9 cellular contexts compared by ENCODE assay signal in genomic region chr2:134670955-134671354, GRCh38. TPM values are rescaled to one million over a fixed set of nuclear protein-coding genes. Genes with fewer than 3 reads are reported as not detected.
A peak's percentile ranks its signal among the peaks of the same experiment; 100 is the strongest.
DNase-seq lines count a peak whose midpoint lies in the region; ATAC-seq and TF ChIP-seq lines count a peak whose summit lies in the region.
"Had no signal": no experiment of that assay in that cellular context is flagged by ENCODE, and none has a peak within 500 bp of the region (broad histone marks: within the 10 kb centered on the region; RNA-seq: fewer than 3 reads in every experiment).

No MANE protein-coding gene starts in this region.

- peaks cover 65% of the 10 kb centered on the region for H3K4me1 Mint-ChIP-seq in Calu3 (ENCODE audit: low read depth, unreplicated experiment)
- H3K4me1 Mint-ChIP-seq in activated naive CD8-positive, alpha-beta T cell treated with anti-CD3 and anti-CD28 coated beads, Interleukin-2, amount 10 ng/mL, durations not matched to agents 7 days and 5 days: peaks cover 45% of the 10 kb centered on the region
- peaks cover 51 to 72% (median 59%) of the 10 kb centered on the region in 7 donors for H3K4me1 Mint-ChIP-seq in naive thymus-derived CD4-positive, alpha-beta T cell

- intact Hi-C loops in Calu3 (cut with micrococcal nuclease; ENCODE audit: unreplicated experiment): no loop called here
- intact Hi-C loops in naive thymus-derived CD4-positive, alpha-beta T cell (cut with micrococcal nuclease): loop anchor here (1.0 to 10.0 kb wide), 7 partner anchors 8 to 1074 kb away; partner anchors contain the start of genes CCNT2 (in 2 of the 2), UBXN4 (in 2 of the 2), RAB3GAP1 (in 1 of the 2) and TMEM163 (in 1 of the 2)

- no peaks in the 10 kb centered on the region for H3K27me3 ChIP-seq in naive thymus-derived CD4-positive, alpha-beta T cell (ENCODE audit: control insufficient read depth in 2 of 2, insufficient read depth in 2 of 2, low read length in 2 of 2)

- peak overlapping the region; percentile 60 for H3K27ac ChIP-seq in naive thymus-derived CD4-positive, alpha-beta T cell (ENCODE audit: low read depth, low read length)
- H3K27ac ChIP-seq: neutrophil had no signal

- peaks cover 54 to 61% of the 10 kb centered on the region in 2 donors for H3K4me1 ChIP-seq in naive thymus-derived CD4-positive, alpha-beta T cell (ENCODE audit: control insufficient read depth in 2 of 2, insufficient read depth in 2 of 2, low read length in 2 of 2)

- no peaks in the 10 kb centered on the region for H3K9me3 ChIP-seq in naive thymus-derived CD4-positive, alpha-beta T cell (ENCODE audit: control insufficient read depth in 2 of 3, low read length in 3 of 3)
- H3K9me3 ChIP-seq: neutrophil had no signal

- no TSS peak for BruUV-seq in Calu3 (replicated peaks; lab: Mats Ljungman, UMichigan)

- ATAC-seq in activated naive CD8-positive, alpha-beta T cell treated with anti-CD3 and anti-CD28 coated beads, Interleukin-2, amount 10 ng/mL, durations not matched to agents 7 days and 5 days (ENCODE audit: low read depth): no peak
- ATAC-seq in naive thymus-derived CD4-positive, alpha-beta T cell: no peak
- ATAC-seq in GM18861 (IDR thresholded peaks at IDR 0.05; ENCODE audit: unreplicated experiment): no peak

- DNase-seq in Calu3: peak; percentile 42
- peak; percentile 17 for DNase-seq in KBM-7
- peak; percentile 38 for DNase-seq in activated naive CD8-positive, alpha-beta T cell treated with anti-CD3 and anti-CD28 coated beads, Interleukin-2, amount 10 ng/mL, durations not matched to agents 7 days and 5 days
- no peak for DNase-seq in naive thymus-derived CD4-positive, alpha-beta T cell
- no peak for DNase-seq in AG08395 (ENCODE audit: low spot score)
- no peak for DNase-seq in NCI-H82 (lab: John Stamatoyannopoulos, UW)
- DNase-seq: NCI-H446 had no signal

- H3K4me3 ChIP-seq in naive thymus-derived CD4-positive, alpha-beta T cell (ENCODE audit: low read length): peak overlapping the region; percentile 43

- in situ Hi-C loops in KBM-7 (cut with MboI; ENCODE audit: low pct_unique_long_range_greater_than_20kb, low sequenced_read_pairs): no loop called here

- peak overlapping the region; percentile 38 for H3K4me3 Mint-ChIP-seq in Calu3 (ENCODE audit: low read depth, unreplicated experiment)
- peak overlapping the region; percentile 31 for H3K4me3 Mint-ChIP-seq in activated naive CD8-positive, alpha-beta T cell treated with anti-CD3 and anti-CD28 coated beads, Interleukin-2, amount 10 ng/mL, durations not matched to agents 7 days and 5 days
- H3K4me3 Mint-ChIP-seq in naive thymus-derived CD4-positive, alpha-beta T cell: peak overlapping the region; percentile 66 to 82 (median 70)

- peaks cover 5% of the 10 kb centered on the region for H3K36me3 Mint-ChIP-seq in Calu3 (ENCODE audit: insufficient read depth, unreplicated experiment)
- H3K36me3 Mint-ChIP-seq in activated naive CD8-positive, alpha-beta T cell treated with anti-CD3 and anti-CD28 coated beads, Interleukin-2, amount 10 ng/mL, durations not matched to agents 7 days and 5 days: no peaks in the 10 kb centered on the region
- H3K36me3 Mint-ChIP-seq in naive thymus-derived CD4-positive, alpha-beta T cell: peaks cover 0 to 2% (median 0%) of the 10 kb centered on the region in 5 donors

- POLR2A ChIA-PET in activated naive CD8-positive, alpha-beta T cell treated with anti-CD3 and anti-CD28 coated beads, Interleukin-2, amount 10 ng/mL, durations not matched to agents 7 days and 5 days (lab: Charles Lee): interaction anchor here (0.6 kb wide), 1 partner anchor 1815 kb away, joined by 8 read pairs; no protein-coding TSS in a partner anchor
- POLR2A ChIA-PET in naive thymus-derived CD4-positive, alpha-beta T cell (lab: Charles Lee): interaction anchor here (1.5 to 3.3 kb wide), 3 partner anchors 9 to 247 kb away, joined by 5 to 25 read pairs (median 14); no protein-coding TSS in a partner anchor

- no peaks in the 10 kb centered on the region for H3K27me3 Mint-ChIP-seq in Calu3 (ENCODE audit: unreplicated experiment)
- H3K27me3 Mint-ChIP-seq in activated naive CD8-positive, alpha-beta T cell treated with anti-CD3 and anti-CD28 coated beads, Interleukin-2, amount 10 ng/mL, durations not matched to agents 7 days and 5 days: peaks cover 58% of the 10 kb centered on the region
- H3K27me3 Mint-ChIP-seq in naive thymus-derived CD4-positive, alpha-beta T cell: peaks cover 0 to 31% (median 4%) of the 10 kb centered on the region in 5 donors

- CTCF ChIA-PET in Calu3 (lab: Charles Lee): interaction anchor here (0.5 to 1.1 kb wide), 3 partner anchors 10 to 220 kb away, joined by 3 to 4 read pairs (median 3); no protein-coding TSS in a partner anchor
- CTCF ChIA-PET in naive thymus-derived CD4-positive, alpha-beta T cell (lab: Charles Lee): interaction anchor here (0.6 to 1.5 kb wide), 2 partner anchors 9 to 184 kb away, joined by 3 to 5 read pairs; no protein-coding TSS in a partner anchor

- H3K36me3 ChIP-seq in naive thymus-derived CD4-positive, alpha-beta T cell (ENCODE audit: control insufficient read depth in 2 of 3, insufficient read depth in 3 of 3, low read length in 3 of 3): no peaks in the 10 kb centered on the region
- H3K36me3 ChIP-seq: neutrophil had no signal

- TF ChIP-seq CTCF in Calu3 (IDR thresholded peaks at IDR 0.05; ENCODE audit: unreplicated experiment): no peak

- H3K27ac Mint-ChIP-seq in Calu3 (ENCODE audit: unreplicated experiment): peak overlapping the region; percentile 82
- peak overlapping the region; percentile 53 for H3K27ac Mint-ChIP-seq in activated naive CD8-positive, alpha-beta T cell treated with anti-CD3 and anti-CD28 coated beads, Interleukin-2, amount 10 ng/mL, durations not matched to agents 7 days and 5 days
- peak overlapping the region; percentile 74 to 96 (median 89) for H3K27ac Mint-ChIP-seq in naive thymus-derived CD4-positive, alpha-beta T cell

- H3K9me3 Mint-ChIP-seq in Calu3 (ENCODE audit: low read depth, unreplicated experiment): no peaks in the 10 kb centered on the region
- H3K9me3 Mint-ChIP-seq in activated naive CD8-positive, alpha-beta T cell treated with anti-CD3 and anti-CD28 coated beads, Interleukin-2, amount 10 ng/mL, durations not matched to agents 7 days and 5 days: no peaks in the 10 kb centered on the region
- peaks cover 0 to 6% (median 0%) of the 10 kb centered on the region in 11 donors for H3K9me3 Mint-ChIP-seq in naive thymus-derived CD4-positive, alpha-beta T cell

RNA-seq across cellular contexts. Expression of gene TMEM163, which starts 47.8 kb away (rescaled TPM):
- total RNA-seq in Calu3 (2022): 2.5 and 3.5 TPM in 2 replicates
- under 1 TPM; 0.14 to 0.19 TPM for total RNA-seq in activated naive CD8-positive, alpha-beta T cell treated with anti-CD3 and anti-CD28 coated beads, Interleukin-2, amount 10 ng/mL, durations not matched to agents 7 days and 5 days
- under 1 TPM in 3 of 5 experiments, not detected in 2; 0.21 to 0.71 (median 0.39) TPM for total RNA-seq in naive thymus-derived CD4-positive, alpha-beta T cell
- polyA plus RNA-seq in naive thymus-derived CD4-positive, alpha-beta T cell: under 1 TPM; 0.13 to 0.21 TPM

Comparison
In these comparisons a context has a peak if more than half of its experiments do, and no peak if none do; other contexts are left out.
1. DNase-seq: peak in Calu3 (single experiment), KBM-7 (single experiment) and activated naive CD8-positive, alpha-beta T cell treated with anti-CD3 and anti-CD28 coated beads, Interleukin-2, amount 10 ng/mL, durations not matched to agents 7 days and 5 days (single experiment); none in naive thymus-derived CD4-positive, alpha-beta T cell (0 of 9), AG08395 (single experiment) and NCI-H82 (single experiment).
2. Peak in every context shown above with its lines, with median percentiles within 50 percentile points of each other: H3K27ac Mint-ChIP-seq and H3K4me3 Mint-ChIP-seq.